Comparison of ENCODE assay signal across 16 cellular contexts in the genomic region with DNA sequence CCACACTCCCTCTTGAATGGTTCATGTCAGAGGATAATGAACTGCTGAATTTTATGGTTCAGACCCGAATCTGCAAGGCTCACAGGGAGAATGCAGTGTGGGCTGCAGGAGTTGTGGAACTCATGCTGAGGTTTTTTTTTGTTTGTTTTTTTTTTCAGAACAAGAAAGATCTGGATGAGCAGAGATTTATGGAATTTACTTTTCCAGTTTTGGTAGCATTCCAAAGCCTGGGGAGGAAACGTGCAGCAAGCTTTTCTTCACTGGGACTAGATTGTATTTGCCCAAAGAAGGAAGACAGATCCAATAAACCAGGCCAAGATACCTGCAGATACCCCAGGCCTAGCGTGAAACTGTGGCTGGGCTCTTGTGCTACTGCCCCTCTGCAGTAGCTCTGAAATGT.
DNase-seq lines count a peak whose midpoint lies in the region; ATAC-seq, FAIRE-seq and TF ChIP-seq lines count a peak whose summit lies in the region.
"Had no signal": no experiment of that assay in that cellular context is flagged by ENCODE, and none has a peak within 500 bp of the region (broad histone marks: within the 10 kb centered on the region; RNA-seq: fewer than 3 reads in every experiment).

No MANE protein-coding gene starts in this region.

- H3K18ac ChIP-seq in mesendoderm (ENCODE audit: low read length) = no peak overlapping the region

- no peak overlapping the region for H3K4me2 ChIP-seq in GM23338
- no peak overlapping the region for H3K4me2 ChIP-seq in mesendoderm (ENCODE audit: low read length)

- no peaks in the 10 kb centered on the region for H3K36me3 Mint-ChIP-seq in GM23338 (ENCODE audit: low read depth)
- H3K36me3 Mint-ChIP-seq in mesothelial cell of epicardium = peaks cover 7% of the 10 kb centered on the region
- H3K36me3 Mint-ChIP-seq in immature natural killer cell = peaks cover under 1 to 7% (median 5%) of the 10 kb centered on the region in 3 donors

- H3K27ac ChIP-seq in GM23338 (ENCODE audit: low read depth) = no peak overlapping the region
- H3K27ac ChIP-seq in mesendoderm (ENCODE audit: low read depth, low read length) = no peak overlapping the region
- no peak overlapping the region for H3K27ac ChIP-seq in kidney (ENCODE audit: low read depth in 2 of 2, low read length in 2 of 2)
- H3K27ac ChIP-seq: gastroesophageal sphincter, parathyroid adenoma, SK-N-MC, tibial nerve had no signal

- H2AFZ ChIP-seq in GM23338 = peak overlapping the region; percentile 35
- H2AFZ ChIP-seq: parathyroid adenoma had no signal

- ATAC-seq in GM23338 (no peak), GM21619 (IDR thresholded peaks at IDR 0.05; ENCODE audit: unreplicated experiment) (no peak)
- ATAC-seq: gastroesophageal sphincter, left lobe of liver had no signal

- H3K9ac ChIP-seq in mesendoderm (ENCODE audit: low read length) = no peak overlapping the region
- H3K9ac ChIP-seq in kidney (ENCODE audit: low read length in 2 of 2) = no peak overlapping the region
- H3K9ac ChIP-seq: parathyroid adenoma had no signal

- no peaks in the 10 kb centered on the region; the same call in 1 of the 2 replicates for H3K9me2 ChIP-seq in GM23338 (ENCODE audit: insufficient read depth)

- H3K23ac ChIP-seq in mesendoderm (ENCODE audit: low read length) = no peak overlapping the region

- no peak overlapping the region for H2BK120ac ChIP-seq in mesendoderm (ENCODE audit: low read depth, low read length)

- intact Hi-C loops in kidney (cut with DNase I) = no loop called here

- H3K4me3 ChIP-seq in AG10803 (ENCODE audit: low read length) (no peak overlapping the region), GM23338 (no peak overlapping the region), mesendoderm (ENCODE audit: low read length) (no peak overlapping the region), kidney (ENCODE audit: low read length in 2 of 2) (no peak overlapping the region)
- H3K4me3 ChIP-seq: gastroesophageal sphincter, SK-N-MC, tibial nerve had no signal

- peaks cover 14% of the 10 kb centered on the region for H3K4me1 Mint-ChIP-seq in GM23338
- H3K4me1 Mint-ChIP-seq in mesothelial cell of epicardium = peaks cover 41% of the 10 kb centered on the region
- H3K4me1 Mint-ChIP-seq in immature natural killer cell = peaks cover 0 to 4% of the 10 kb centered on the region in 2 donors

- no peaks in the 10 kb centered on the region for H3K79me1 ChIP-seq in mesendoderm (ENCODE audit: low read length)

- H3K27me3 ChIP-seq in GM23338 (ENCODE audit: insufficient read depth) (no peaks in the 10 kb centered on the region), mesendoderm (ENCODE audit: insufficient read depth, low read length, poor library complexity) (no peaks in the 10 kb centered on the region)
- H3K27me3 ChIP-seq: gastroesophageal sphincter, tibial nerve had no signal

- H3K79me2 ChIP-seq in GM23338 (replicated peaks; ENCODE audit: insufficient read depth) (no peaks in the 10 kb centered on the region), mesendoderm (ENCODE audit: control insufficient read depth, insufficient read depth, low read length) (no peaks in the 10 kb centered on the region)
- H3K79me2 ChIP-seq: parathyroid adenoma had no signal

- no CpG with 5 or more reads among the region's 3 CpGs for WGBS in mesendoderm (ENCODE audit: extremely low coverage, insufficient coverage, low lambda C conversion rate)

- peaks cover 11% of the 10 kb centered on the region for H3K9me3 Mint-ChIP-seq in GM23338
- H3K9me3 Mint-ChIP-seq in mesothelial cell of epicardium = peaks cover 13% of the 10 kb centered on the region
- H3K9me3 Mint-ChIP-seq in immature natural killer cell = peaks cover 3 to 14% (median 9%) of the 10 kb centered on the region in 6 donors

- no peaks in the 10 kb centered on the region for H3K9me3 ChIP-seq in kidney (ENCODE audit: control insufficient read depth in 1 of 2, low read length in 2 of 2)

- H2BK5ac ChIP-seq in mesendoderm (ENCODE audit: low read length) = no peak overlapping the region

- H3K56ac ChIP-seq in mesendoderm (ENCODE audit: low read length) = no peak overlapping the region

- H3K4me3 Mint-ChIP-seq in GM23338 (no peak overlapping the region), mesothelial cell of epicardium (no peak overlapping the region), immature natural killer cell (no peak overlapping the region)

- no peak overlapping the region for H4K8ac ChIP-seq in mesendoderm (ENCODE audit: low read depth, low read length)

- no peaks in the 10 kb centered on the region; the same call in 1 of the 2 replicates for H4K20me1 ChIP-seq in GM23338 (replicated peaks; ENCODE audit: insufficient read depth)

- H3K36me3 ChIP-seq in GM23338 (ENCODE audit: insufficient read depth) = no peaks in the 10 kb centered on the region
- no peaks in the 10 kb centered on the region for H3K36me3 ChIP-seq in mesendoderm (ENCODE audit: control insufficient read depth, insufficient read depth, low read length)
- no peaks in the 10 kb centered on the region for H3K36me3 ChIP-seq in kidney (ENCODE audit: control insufficient read depth in 1 of 2, insufficient read depth in 2 of 2, low read length in 2 of 2)
- H3K36me3 ChIP-seq: gastroesophageal sphincter, tibial nerve had no signal

- H4K5ac ChIP-seq in mesendoderm (ENCODE audit: low read length) = no peak overlapping the region

- H3K27ac Mint-ChIP-seq in GM23338 = peak overlapping the region; percentile 60; the same call in 1 of the 2 replicates
- peak overlapping the region; percentile 85 for H3K27ac Mint-ChIP-seq in mesothelial cell of epicardium
- H3K27ac Mint-ChIP-seq in immature natural killer cell = peak overlapping the region in 1 of 6 donors; percentile 74

- H2AK5ac ChIP-seq in mesendoderm (ENCODE audit: low read length) = no peak overlapping the region

- DNase-seq in AG10803 (ENCODE audit: low read depth) = peak; percentile 46
- DNase-seq in GM23338 (ENCODE audit: low spot score) = no peak
- peak; percentile 58 for DNase-seq in amniotic epithelial cell (ENCODE audit: low read depth)
- no peak for DNase-seq in mesothelial cell of epicardium (ENCODE audit: low spot score in 2 of 2, unreplicated experiment in 2 of 2)
- no peak for DNase-seq in immature natural killer cell
- no peak for DNase-seq in mesendoderm
- no peak for DNase-seq in kidney
- DNase-seq: NCI-H1092 treated with DMSO at 0.1 percent for 48 hours, NCI-H774 had no signal

- H3K27me3 Mint-ChIP-seq in GM23338 (ENCODE audit: insufficient read depth, low read depth, poor library complexity) = peaks cover 7% of the 10 kb centered on the region
- H3K27me3 Mint-ChIP-seq in mesothelial cell of epicardium (ENCODE audit: low read depth) = no peaks in the 10 kb centered on the region
- peaks cover 0 to 4% (median 2%) of the 10 kb centered on the region in 3 donors for H3K27me3 Mint-ChIP-seq in immature natural killer cell (ENCODE audit: low read depth in 3 of 3)

- no peak overlapping the region for H2BK15ac ChIP-seq in mesendoderm (replicated peaks; ENCODE audit: low read depth)

- no peak overlapping the region for H3K4ac ChIP-seq in mesendoderm (ENCODE audit: low read depth, low read length)

- H3K4me1 ChIP-seq in GM23338 (ENCODE audit: insufficient read depth) = peaks cover 3% of the 10 kb centered on the region; the same call in 1 of the 2 replicates
- H3K4me1 ChIP-seq in mesendoderm (ENCODE audit: control insufficient read depth, low read depth, low read length) = no peaks in the 10 kb centered on the region
- peaks cover 4 to 12% of the 10 kb centered on the region in 2 donors for H3K4me1 ChIP-seq in kidney (ENCODE audit: control insufficient read depth in 1 of 2, insufficient read depth in 1 of 2, low read depth in 1 of 2, low read length in 2 of 2)

- no peak for FAIRE-seq in kidney (lab: Jason Lieb, UNC)
- FAIRE-seq: GM18507 had no signal

- TF ChIP-seq CTCF in AG10803 (conservative IDR thresholded peaks at IDR 0.05; ENCODE audit: low read length) (no peak), GM23338 (conservative IDR thresholded peaks at IDR 0.05; ENCODE audit: low read depth in 2 of 2) (no peak), mesothelial cell of epicardium (IDR thresholded peaks at IDR 0.05; ENCODE audit: unreplicated experiment) (no peak), kidney (IDR thresholded peaks at IDR 0.05; ENCODE audit: borderline replicate concordance, extremely low read depth, insufficient read depth) (no peak)

- H3F3A ChIP-seq in GM23338 (replicated peaks; ENCODE audit: low read depth) = no peaks in the 10 kb centered on the region

TF ChIP-seq in GM23338, 12 proteins besides CTCF, POLR2A, EP300 and RAD21 (continues in another document):
- TF ChIP-seq POLR2AphosphoS5 (IDR thresholded peaks at IDR 0.05; ENCODE audit: low read depth) (no peak), CREB1 (CRISPR knock-in tag; IDR thresholded peaks at IDR 0.05; ENCODE audit: low read depth) (no peak)
- TF ChIP-seq, protein P1, sequence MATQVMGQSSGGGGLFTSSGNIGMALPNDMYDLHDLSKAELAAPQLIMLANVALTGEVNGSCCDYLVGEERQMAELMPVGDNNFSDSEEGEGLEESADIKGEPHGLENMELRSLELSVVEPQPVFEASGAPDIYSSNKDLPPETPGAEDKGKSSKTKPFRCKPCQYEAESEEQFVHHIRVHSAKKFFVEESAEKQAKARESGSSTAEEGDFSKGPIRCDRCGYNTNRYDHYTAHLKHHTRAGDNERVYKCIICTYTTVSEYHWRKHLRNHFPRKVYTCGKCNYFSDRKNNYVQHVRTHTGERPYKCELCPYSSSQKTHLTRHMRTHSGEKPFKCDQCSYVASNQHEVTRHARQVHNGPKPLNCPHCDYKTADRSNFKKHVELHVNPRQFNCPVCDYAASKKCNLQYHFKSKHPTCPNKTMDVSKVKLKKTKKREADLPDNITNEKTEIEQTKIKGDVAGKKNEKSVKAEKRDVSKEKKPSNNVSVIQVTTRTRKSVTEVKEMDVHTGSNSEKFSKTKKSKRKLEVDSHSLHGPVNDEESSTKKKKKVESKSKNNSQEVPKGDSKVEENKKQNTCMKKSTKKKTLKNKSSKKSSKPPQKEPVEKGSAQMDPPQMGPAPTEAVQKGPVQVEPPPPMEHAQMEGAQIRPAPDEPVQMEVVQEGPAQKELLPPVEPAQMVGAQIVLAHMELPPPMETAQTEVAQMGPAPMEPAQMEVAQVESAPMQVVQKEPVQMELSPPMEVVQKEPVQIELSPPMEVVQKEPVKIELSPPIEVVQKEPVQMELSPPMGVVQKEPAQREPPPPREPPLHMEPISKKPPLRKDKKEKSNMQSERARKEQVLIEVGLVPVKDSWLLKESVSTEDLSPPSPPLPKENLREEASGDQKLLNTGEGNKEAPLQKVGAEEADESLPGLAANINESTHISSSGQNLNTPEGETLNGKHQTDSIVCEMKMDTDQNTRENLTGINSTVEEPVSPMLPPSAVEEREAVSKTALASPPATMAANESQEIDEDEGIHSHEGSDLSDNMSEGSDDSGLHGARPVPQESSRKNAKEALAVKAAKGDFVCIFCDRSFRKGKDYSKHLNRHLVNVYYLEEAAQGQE (IDR thresholded peaks at IDR 0.05; ENCODE audit: unreplicated experiment) = no peak

Comparison
In these comparisons a context has a peak if more than half of its experiments do, and no peak if none do; other contexts are left out.
1. DNase-seq: peak in AG10803 (single experiment) and amniotic epithelial cell (single experiment); none in GM23338 (single experiment), mesothelial cell of epicardium (0 of 2), immature natural killer cell (0 of 3), mesendoderm (single experiment) and kidney (single experiment).